In genomic region chr12:67760586-67761275, GRCh38 we compare ENCODE assay signal across 18 cellular contexts.
DNase-seq lines count a peak whose midpoint lies in the region; ATAC-seq, FAIRE-seq and TF ChIP-seq lines count a peak whose summit lies in the region.
"Had no signal": no experiment of that assay in that cellular context is flagged by ENCODE, and none has a peak within 500 bp of the region (broad histone marks: within the 10 kb centered on the region; RNA-seq: fewer than 3 reads in every experiment).

No MANE protein-coding gene starts in this region.

- H3K36me3 Mint-ChIP-seq in stimulated activated naive CD8-positive, alpha-beta T cell treated with anti-CD3 and anti-CD28 coated beads, Interleukin-15, Interleukin-2, amounts not matched to agents 100 ng/mL and 50 ng/mL, for 24 hours (ENCODE audit: low read depth) = no peaks in the 10 kb centered on the region

- no peak overlapping the region for H3K4me2 ChIP-seq in H1 (ENCODE audit: insufficient read depth in 1 of 2, low read depth in 2 of 2, low read length in 2 of 2)
- H3K4me2 ChIP-seq in mesendoderm (ENCODE audit: low read length) = no peak overlapping the region
- H3K4me2 ChIP-seq: A549; BLaER1 treated with 17β-estradiol and CSF1 and Interleukin-3, amounts not matched to agents 10 nM and 100 nM had no signal

- H3K79me2 ChIP-seq in H1 (ENCODE audit: control insufficient read depth in 1 of 2, insufficient read depth in 2 of 2, low read length in 2 of 2) (no peaks in the 10 kb centered on the region), mesendoderm (ENCODE audit: control insufficient read depth, insufficient read depth, low read length) (no peaks in the 10 kb centered on the region)

- no peak for TF ChIP-seq RAD21 in H1 (IDR thresholded peaks at IDR 0.05 in 1 of 2, conservative IDR thresholded peaks at IDR 0.05 in 1 of 2; ENCODE audit: low read depth in 2 of 2, low read length in 2 of 2)

- no peak overlapping the region for H3K4me3 Mint-ChIP-seq in stimulated activated naive CD8-positive, alpha-beta T cell treated with anti-CD3 and anti-CD28 coated beads, Interleukin-15, Interleukin-2, amounts not matched to agents 100 ng/mL and 50 ng/mL, for 24 hours
- H3K4me3 Mint-ChIP-seq in stimulated activated naive CD8-positive, alpha-beta T cell treated with anti-CD3 and anti-CD28 coated beads, Interleukin-15, amount 100 ng/mL, for 72 hours = no peak overlapping the region
- H3K4me3 Mint-ChIP-seq: CD8-positive, alpha-beta memory T cell had no signal

- ATAC-seq in stimulated activated naive CD8-positive, alpha-beta T cell treated with anti-CD3 and anti-CD28 coated beads, Interleukin-15, amount 100 ng/mL, for 72 hours = no peak
- ATAC-seq in HG03280 (IDR thresholded peaks at IDR 0.05; ENCODE audit: unreplicated experiment) = no peak
- ATAC-seq: A549, HCT116 had no signal

- H3K23me2 ChIP-seq in H1 (ENCODE audit: low read depth, low read length) = no peaks in the 10 kb centered on the region

- H3K56ac ChIP-seq in H1 (replicated peaks; ENCODE audit: insufficient read length, low read depth, low read length) = no peak overlapping the region
- no peak overlapping the region for H3K56ac ChIP-seq in mesendoderm (ENCODE audit: low read length)

- peaks cover 34% of the 10 kb centered on the region for H3K4me1 Mint-ChIP-seq in stimulated activated naive CD8-positive, alpha-beta T cell treated with anti-CD3 and anti-CD28 coated beads, Interleukin-15, Interleukin-2, amounts not matched to agents 100 ng/mL and 50 ng/mL, for 24 hours (ENCODE audit: low read depth)
- peaks cover 30% of the 10 kb centered on the region for H3K4me1 Mint-ChIP-seq in stimulated activated naive CD8-positive, alpha-beta T cell treated with anti-CD3 and anti-CD28 coated beads, Interleukin-15, amount 100 ng/mL, for 72 hours

- no peak overlapping the region for H3K14ac ChIP-seq in H1 (ENCODE audit: insufficient read length)

- peak overlapping the region; percentile 18 for H3K27ac Mint-ChIP-seq in stimulated activated naive CD8-positive, alpha-beta T cell treated with anti-CD3 and anti-CD28 coated beads, Interleukin-15, Interleukin-2, amounts not matched to agents 100 ng/mL and 50 ng/mL, for 24 hours
- H3K27ac Mint-ChIP-seq in stimulated activated naive CD8-positive, alpha-beta T cell treated with anti-CD3 and anti-CD28 coated beads, Interleukin-15, amount 100 ng/mL, for 72 hours = no peak overlapping the region

- no peak overlapping the region for H4K8ac ChIP-seq in H1 (ENCODE audit: extremely low read depth, insufficient read depth, low read length)
- no peak overlapping the region for H4K8ac ChIP-seq in mesendoderm (ENCODE audit: low read depth, low read length)

- H3K4me3 ChIP-seq in H1 (ENCODE audit: extremely low read depth in 1 of 4, insufficient read depth in 2 of 4, low read depth in 3 of 4, low read length in 4 of 4) (no peak overlapping the region), mesendoderm (ENCODE audit: low read length) (no peak overlapping the region)
- H3K4me3 ChIP-seq: A549; BLaER1 treated with 17β-estradiol and CSF1 and Interleukin-3, amounts not matched to agents 10 nM and 100 nM had no signal

- no peak overlapping the region for H2BK12ac ChIP-seq in H1 (ENCODE audit: low read depth, low read length)

- H3K9ac ChIP-seq in H1 (replicated peaks in 1 of 4; ENCODE audit: extremely low read depth in 1 of 4, low read depth in 3 of 4, low read length in 3 of 4) (no peak overlapping the region), mesendoderm (ENCODE audit: low read length) (no peak overlapping the region)
- H3K9ac ChIP-seq: BLaER1 treated with 17β-estradiol and CSF1 and Interleukin-3, amounts not matched to agents 10 nM and 100 nM had no signal

- no peaks in the 10 kb centered on the region for H3K9me3 ChIP-seq in H1 (ENCODE audit: insufficient read depth in 2 of 2, low read depth in 1 of 2, low read length in 1 of 2)
- H3K9me3 ChIP-seq: A549; BLaER1 treated with 17β-estradiol and CSF1 and Interleukin-3, amounts not matched to agents 10 nM and 100 nM had no signal

- H4K5ac ChIP-seq in H1 (ENCODE audit: insufficient read length, low read depth, low read length) (no peak overlapping the region), mesendoderm (ENCODE audit: low read length) (no peak overlapping the region)

- H4K91ac ChIP-seq in H1 (replicated peaks; ENCODE audit: insufficient read length, low read length) = no peak overlapping the region

- H2BK5ac ChIP-seq in H1 (ENCODE audit: low read depth, low read length) (no peak overlapping the region), mesendoderm (ENCODE audit: low read length) (no peak overlapping the region)

- no peak overlapping the region for H3K23ac ChIP-seq in H1 (ENCODE audit: insufficient read length)
- no peak overlapping the region for H3K23ac ChIP-seq in mesendoderm (ENCODE audit: low read length)

- H3K27me3 ChIP-seq in H1 (replicated peaks in 1 of 4; ENCODE audit: control insufficient read depth in 3 of 4, extremely low read depth in 1 of 4, insufficient read depth in 3 of 4, low read length in 3 of 4) = no peaks in the 10 kb centered on the region
- no peaks in the 10 kb centered on the region for H3K27me3 ChIP-seq in mesendoderm (ENCODE audit: insufficient read depth, low read length, poor library complexity)
- H3K27me3 ChIP-seq: BLaER1 treated with 17β-estradiol and CSF1 and Interleukin-3, amounts not matched to agents 10 nM and 100 nM had no signal

- H2AK5ac ChIP-seq in H1 (ENCODE audit: low read depth, low read length) (0 out of 2 replicates have a peak overlapping the region, but pooled peaks have one; percentile 84), mesendoderm (ENCODE audit: low read length) (peak overlapping the region; percentile 66)

- no peak for TF ChIP-seq EP300 in H1 (IDR thresholded peaks at IDR 0.05; ENCODE audit: borderline replicate concordance in 1 of 2, low read depth in 2 of 2, low read length in 2 of 2)

- H3K79me1 ChIP-seq in H1 (ENCODE audit: low read depth, low read length) = no peaks in the 10 kb centered on the region
- H3K79me1 ChIP-seq in mesendoderm (ENCODE audit: low read length) = no peaks in the 10 kb centered on the region

- no peak overlapping the region for H2BK15ac ChIP-seq in H1 (ENCODE audit: low read length)
- no peak overlapping the region for H2BK15ac ChIP-seq in mesendoderm (replicated peaks; ENCODE audit: low read depth)

- no peak for FAIRE-seq in H1 (lab: Jason Lieb, UNC)
- FAIRE-seq: A549, D721Med, GM12891 had no signal

- POLR2A ChIA-PET in H1 (lab: Charles Lee; ENCODE audit: partially characterized antibody) = no interaction called here

- H2BK120ac ChIP-seq in H1 (replicated peaks; ENCODE audit: low read depth, low read length) (no peak overlapping the region), mesendoderm (ENCODE audit: low read depth, low read length) (no peak overlapping the region)

- no peaks in the 10 kb centered on the region for H4K20me1 ChIP-seq in H1 (replicated peaks in 1 of 2; ENCODE audit: control insufficient read depth in 1 of 2, insufficient read depth in 2 of 2, low read length in 2 of 2)
- H4K20me1 ChIP-seq: BLaER1 treated with 17β-estradiol and CSF1 and Interleukin-3, amounts not matched to agents 10 nM and 100 nM had no signal

- CTCF ChIA-PET in H1 (lab: Charles Lee; ENCODE audit: partially characterized antibody) = no interaction called here

- no peak overlapping the region for H2AFZ ChIP-seq in H1 (ENCODE audit: low read length)

- WGBS in H1 (ENCODE audit: extremely low coverage in 1 of 2, insufficient coverage in 1 of 2, insufficient read length in 1 of 2, insufficient replicate concordance in 2 of 2, low coverage in 1 of 2, low lambda C conversion rate in 2 of 2, missing lambda C conversion rate in 1 of 2), 2 experiments = 96% methylated on average over 7 of the region's 7 CpGs; no CpG with 5 or more reads in 1 of the 2 experiments
- WGBS in mesendoderm (ENCODE audit: extremely low coverage, insufficient coverage, low lambda C conversion rate) = no CpG with 5 or more reads among the region's 7 CpGs

- no peak overlapping the region for H2BK20ac ChIP-seq in H1 (ENCODE audit: low read length)

- H3K4ac ChIP-seq in H1 (replicated peaks; ENCODE audit: insufficient read length, low read depth, low read length) (no peak overlapping the region), mesendoderm (ENCODE audit: low read depth, low read length) (no peak overlapping the region)

- H3K4me1 ChIP-seq in H1 (replicated peaks in 1 of 4; ENCODE audit: control insufficient read depth in 3 of 4, insufficient read depth in 4 of 4, low read length in 3 of 4) (peaks cover 0 to 3% (median under 1%) of the 10 kb centered on the region in 4 experiments; a peak in 1 of 7 replicates), mesendoderm (ENCODE audit: control insufficient read depth, low read depth, low read length) (peaks cover 4% of the 10 kb centered on the region)
- H3K4me1 ChIP-seq: A549 had no signal

- no peak for TF ChIP-seq POLR2A in H1 (IDR thresholded peaks at IDR 0.05; ENCODE audit: control extremely low read depth in 1 of 2, low read depth in 2 of 2, low read length in 2 of 2)

- H3K27ac ChIP-seq in H1 (ENCODE audit: low read depth, low read length) (no peak overlapping the region), mesendoderm (ENCODE audit: low read depth, low read length) (no peak overlapping the region)
- H3K27ac ChIP-seq: A549; BLaER1 treated with 17β-estradiol and CSF1 and Interleukin-3, amounts not matched to agents 10 nM and 100 nM had no signal

- no peak for TF ChIP-seq CTCF in H1 (IDR thresholded peaks at IDR 0.05; ENCODE audit: control extremely low read depth in 1 of 3, insufficient read depth in 1 of 3, low read depth in 1 of 3, low read length in 3 of 3)

- no peaks in the 10 kb centered on the region for H3K27me3 Mint-ChIP-seq in stimulated activated naive CD8-positive, alpha-beta T cell treated with anti-CD3 and anti-CD28 coated beads, Interleukin-15, Interleukin-2, amounts not matched to agents 100 ng/mL and 50 ng/mL, for 24 hours
- H3K27me3 Mint-ChIP-seq in stimulated activated naive CD8-positive, alpha-beta T cell treated with anti-CD3 and anti-CD28 coated beads, Interleukin-15, amount 100 ng/mL, for 72 hours = no peaks in the 10 kb centered on the region
- H3K27me3 Mint-ChIP-seq: CD8-positive, alpha-beta memory T cell had no signal

- H3K36me3 ChIP-seq in H1 (ENCODE audit: control insufficient read depth in 2 of 4, insufficient read depth in 4 of 4, low read length in 3 of 4) (no peaks in the 10 kb centered on the region), mesendoderm (ENCODE audit: control insufficient read depth, insufficient read depth, low read length) (no peaks in the 10 kb centered on the region)
- H3K36me3 ChIP-seq: BLaER1 treated with 17β-estradiol and CSF1 and Interleukin-3, amounts not matched to agents 10 nM and 100 nM had no signal

- peaks cover 6% of the 10 kb centered on the region for H3K9me3 Mint-ChIP-seq in stimulated activated naive CD8-positive, alpha-beta T cell treated with anti-CD3 and anti-CD28 coated beads, Interleukin-15, Interleukin-2, amounts not matched to agents 100 ng/mL and 50 ng/mL, for 24 hours
- H3K9me3 Mint-ChIP-seq in stimulated activated naive CD8-positive, alpha-beta T cell treated with anti-CD3 and anti-CD28 coated beads, Interleukin-15, amount 100 ng/mL, for 72 hours = peaks cover 8 to 9% of the 10 kb centered on the region in 2 donors
- H3K9me3 Mint-ChIP-seq: CD8-positive, alpha-beta memory T cell had no signal

- no peak overlapping the region for H3K18ac ChIP-seq in H1 (ENCODE audit: extremely low read depth, low read length)
- no peak overlapping the region for H3K18ac ChIP-seq in mesendoderm (ENCODE audit: low read length)

- no peak for DNase-seq in stimulated activated naive CD8-positive, alpha-beta T cell treated with anti-CD3 and anti-CD28 coated beads, Interleukin-15, amount 100 ng/mL, for 72 hours
- DNase-seq in H1 (ENCODE audit: low read depth in 1 of 2, low spot score in 2 of 2) (no peak), mesendoderm (peak; percentile 70), dedifferentiated amniotic fluid mesenchymal stem cell (ENCODE audit: extremely low spot score) (no peak), SHP77 treated with DMSO at 0.1 percent for 48 hours (lab: John Stamatoyannopoulos, UW) (no peak)
- DNase-seq: CD8-positive, alpha-beta memory T cell; DND-41; GDM1; KBM-7; NCI-H1436 treated with DMSO at 0.1 percent for 48 hours; NCI-H524 had no signal
